8 cellular contexts compared by ENCODE assay signal in the genomic region with DNA sequence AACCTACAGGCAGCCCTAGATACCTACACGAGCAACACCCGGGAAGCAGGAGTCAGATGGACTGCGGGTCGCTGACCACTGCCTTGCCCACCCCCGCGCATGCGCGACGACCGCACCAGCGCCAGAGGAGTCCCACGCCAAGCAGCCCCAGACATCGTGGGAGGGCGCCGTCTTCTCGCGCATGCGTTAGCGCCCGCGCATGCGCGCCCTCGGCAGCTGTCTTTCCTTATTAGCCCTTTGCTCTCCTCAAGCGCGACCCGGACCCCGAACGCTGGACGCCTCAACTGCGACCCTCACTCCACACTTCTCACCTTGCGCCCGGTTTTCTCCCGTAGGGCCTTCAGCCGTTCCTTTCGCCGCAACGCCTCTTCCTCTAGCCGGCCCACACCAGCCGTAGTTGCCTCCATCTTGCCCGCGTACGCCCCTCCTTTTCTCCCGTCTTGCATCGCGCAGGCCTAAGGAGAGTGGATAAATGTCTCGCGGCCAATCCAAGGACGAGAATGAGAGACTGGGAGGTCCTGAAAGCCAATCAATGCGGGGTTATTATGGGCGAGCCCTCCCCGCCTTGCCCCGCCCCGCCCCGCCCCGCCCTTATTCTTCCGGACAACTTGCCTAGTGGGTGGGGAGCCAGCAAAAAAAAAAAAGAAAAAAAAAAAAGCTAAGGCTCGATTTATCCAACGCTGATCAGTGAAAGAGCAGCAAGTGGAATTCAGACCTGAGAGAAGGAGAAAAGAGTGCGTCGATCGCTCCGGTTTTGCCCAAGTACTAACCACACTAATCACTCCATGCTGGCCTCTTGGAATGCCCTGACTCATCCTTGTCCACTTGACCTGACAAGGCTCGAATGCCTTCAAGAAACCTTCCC. TPM values are rescaled to one million over a fixed set of nuclear protein-coding genes. Genes with fewer than 3 reads are reported as not detected.
DNase-seq lines count a peak whose midpoint lies in the region; ATAC-seq and TF ChIP-seq lines count a peak whose summit lies in the region.

Gene CCDC12 (minus strand): TSS at position 420 of the 865 bp plus-strand sequence. CDS start 13 bp downstream, at position 407.

- TF ChIP-seq EP300 in esophagus muscularis mucosa (IDR thresholded peaks at IDR 0.05), result no peak

- H3K27ac ChIP-seq in Panc1 (ENCODE audit: low read length) (peak within 1 kb of the TSS; percentile 90), esophagus muscularis mucosa (replicated peaks in 1 of 4) (peak within 1 kb of the TSS; percentile 87 to 94 (median 92)), muscle layer of duodenum (ENCODE audit: low read length) (peak within 1 kb of the TSS; percentile 93)

- no peaks in the 10 kb centered on the region for H3K9me3 ChIP-seq in Panc1 (ENCODE audit: control insufficient read depth, insufficient read depth, low read depth, low read length)
- H3K9me3 ChIP-seq in esophagus muscularis mucosa, result no peaks in the 10 kb centered on the region
- H3K9me3 ChIP-seq in muscle layer of duodenum (ENCODE audit: control insufficient read depth in 1 of 2, low read length in 2 of 2), result no peaks in the 10 kb centered on the region

- POLR2A ChIA-PET in Panc1 (lab: Charles Lee), result interaction anchor here (0.5 to 0.7 kb wide), 7 partner anchors 10 to 1113 kb away, joined by 3 to 9 read pairs (median 5); no protein-coding TSS in a partner anchor

- H3K4me1 ChIP-seq in Panc1 (ENCODE audit: control insufficient read depth, insufficient read depth, low read length) (peaks cover 10% of the 10 kb centered on the region), esophagus muscularis mucosa (peaks cover 53 to 78% (median 74%) of the 10 kb centered on the region in 4 donors), muscle layer of duodenum (ENCODE audit: control insufficient read depth in 1 of 2, insufficient read depth in 2 of 2, low read length in 2 of 2) (peaks cover 12 to 54% of the 10 kb centered on the region in 2 donors)

- in situ Hi-C loops in Panc1 (cut with HindIII; ENCODE audit: low pct_unique_long_range_greater_than_20kb, low sequenced_read_pairs), result no loop called here

- intact Hi-C loops in Panc1 (cut with micrococcal nuclease; ENCODE audit: unreplicated experiment) (no loop called here), esophagus muscularis mucosa (cut with DNase I) (loop anchor here (5.0 kb wide), 1 partner anchor 39 kb away; no protein-coding TSS in a partner anchor)

- ATAC-seq in GM21717 (IDR thresholded peaks at IDR 0.05; ENCODE audit: unreplicated experiment) (peak; percentile 50), Panc1 (peak; percentile 92)

- peaks cover 3% of the 10 kb centered on the region for H3K36me3 ChIP-seq in Panc1 (ENCODE audit: control insufficient read depth, insufficient read depth, low read length)
- peaks cover 0 to 5% (median 0%) of the 10 kb centered on the region in 4 donors for H3K36me3 ChIP-seq in esophagus muscularis mucosa
- H3K36me3 ChIP-seq in muscle layer of duodenum (ENCODE audit: control insufficient read depth in 1 of 2, insufficient read depth in 2 of 2, low read length in 2 of 2), result peaks cover 0 to 3% of the 10 kb centered on the region in 2 donors

- no peak for TF ChIP-seq CTCF in Panc1 (IDR thresholded peaks at IDR 0.05)
- TF ChIP-seq CTCF in esophagus muscularis mucosa (IDR thresholded peaks at IDR 0.05), result no peak

- H3K4me3 ChIP-seq in Panc1 (ENCODE audit: low read depth in 2 of 2, low read length in 2 of 2) (peak within 1 kb of the TSS; percentile 84 to 90), esophagus muscularis mucosa (peak within 1 kb of the TSS; percentile 67 to 89 (median 72)), muscle layer of duodenum (ENCODE audit: low read depth in 1 of 2, low read length in 2 of 2) (peak within 1 kb of the TSS; percentile 82 to 88)

- DNase-seq in DMS153 (lab: John Stamatoyannopoulos, UW) (peak; percentile 89), KG1 (lab: John Stamatoyannopoulos, UW) (peak; percentile 90), Panc1 (ENCODE audit: low read depth, low spot score) (peak; percentile 88), esophagus muscularis mucosa (ENCODE audit: extremely low spot score) (peak; percentile 99)
- peak; percentile 93 to 94 for DNase-seq in activated T-cell treated with anti-CD3 and anti-CD28 coated beads, Interleukin-2, amount 50 U/mL, for 48 hours
- DNase-seq in stimulated activated CD8-positive, alpha-beta memory T cell treated with anti-CD3 and anti-CD28 coated beads, Interleukin-7, amount 100 ng/mL, for 4 hours (ENCODE audit: low read depth in 2 of 2), result peak; percentile 89 to 95

- under 1% methylated on average over 46 of the region's 64 CpGs for WGBS in esophagus muscularis mucosa

- TF ChIP-seq POLR2A in esophagus muscularis mucosa (IDR thresholded peaks at IDR 0.05; ENCODE audit: low read depth), result peak; percentile 81

- no TSS peak for BruUV-seq in Panc1 (replicated peaks; lab: Mats Ljungman, UMichigan)

- CTCF ChIA-PET in Panc1 (lab: Charles Lee), result interaction anchor here (0.6 kb wide), 2 partner anchors 313 to 481 kb away, joined by 4 to 9 read pairs; no protein-coding TSS in a partner anchor

- H3K27me3 ChIP-seq in Panc1 (ENCODE audit: control insufficient read depth, insufficient read depth, low read length), result no peaks in the 10 kb centered on the region
- H3K27me3 ChIP-seq in esophagus muscularis mucosa, result no peaks in the 10 kb centered on the region
- H3K27me3 ChIP-seq in muscle layer of duodenum (ENCODE audit: low read depth, low read length), result no peaks in the 10 kb centered on the region

RNA-seq across cellular contexts. Expression of gene CCDC12, which starts in this region (rescaled TPM):
- total RNA-seq in Panc1 (2021; ENCODE audit: unreplicated experiment) (35.5 TPM), esophagus muscularis mucosa (10 to 100 TPM; 27.5 to 54.8 (median 36.7) TPM)
- 54.3 TPM for polyA plus RNA-seq in Panc1 (2012; ENCODE audit: insufficient read length)

Comparison
In these comparisons a context has a peak if more than half of its experiments do, and no peak if none do; other contexts are left out.
1. Peak in every context shown above with its lines: DNase-seq, ATAC-seq, H3K4me3 ChIP-seq and H3K27ac ChIP-seq.